ENCODE assay signal across 19 cellular contexts in genomic region chr20:8583209-8584106, GRCh38.
A peak's percentile ranks its signal among the peaks of the same experiment; 100 is the strongest.
DNase-seq lines count a peak whose midpoint lies in the region; ATAC-seq, FAIRE-seq and TF ChIP-seq lines count a peak whose summit lies in the region.
"Had no signal": no experiment of that assay in that cellular context is flagged by ENCODE, and none has a peak within 500 bp of the region (broad histone marks: within the 10 kb centered on the region; RNA-seq: fewer than 3 reads in every experiment).

No MANE protein-coding gene starts in this region.

- H3K4me2 ChIP-seq in IMR-90 (ENCODE audit: low read depth, low read length) (no peak overlapping the region), GM12878 (ENCODE audit: control insufficient read depth, insufficient read depth) (no peak overlapping the region)

- no peak overlapping the region for H4K91ac ChIP-seq in IMR-90 (ENCODE audit: insufficient read depth, low read depth, low read length)

- TF ChIP-seq POLR2A in IMR-90 (IDR thresholded peaks at IDR 0.05; ENCODE audit: low read depth, low read length) (no peak), GM12878 (IDR thresholded peaks at IDR 0.05; ENCODE audit: low read depth, low read length) (no peak), esophagus squamous epithelium (IDR thresholded peaks at IDR 0.05) (no peak)

- FAIRE-seq in GM12878 (lab: Jason Lieb, UNC) (no peak), GM19239 (lab: Jason Lieb, UNC) (no peak)
- FAIRE-seq: D721Med, endometrium had no signal

- no peak overlapping the region for H3K23ac ChIP-seq in IMR-90 (ENCODE audit: low read depth, low read length)

- no peak overlapping the region for H2AK9ac ChIP-seq in IMR-90 (replicated peaks; ENCODE audit: low read depth, low read length, poor library complexity)

- H3K27ac ChIP-seq in IMR-90 (ENCODE audit: insufficient read depth, low read length) (no peak overlapping the region), GM12878 (ENCODE audit: control insufficient read depth, insufficient read depth) (no peak overlapping the region), esophagus squamous epithelium (no peak overlapping the region)
- H3K27ac ChIP-seq: Peyer's patch had no signal

- H3K9me1 ChIP-seq in IMR-90 (ENCODE audit: insufficient read depth, low read length): no peaks in the 10 kb centered on the region

- no peak overlapping the region for H3K4ac ChIP-seq in IMR-90 (ENCODE audit: low read depth, low read length)

- H2AFZ ChIP-seq in IMR-90 (replicated peaks; ENCODE audit: low read length, poor library complexity) (no peak overlapping the region), GM12878 (ENCODE audit: control insufficient read depth, low read depth, low read length) (no peak overlapping the region)

- peak; percentile 17 for DNase-seq in IMR-90
- DNase-seq in GM12878 (ENCODE audit: low read depth, low spot score): no peak
- peak; percentile 81 for DNase-seq in iris pigment epithelial cell (ENCODE audit: low read depth)
- peak; percentile 36 for DNase-seq in skeletal muscle cell (ENCODE audit: low read depth)
- no peak for DNase-seq in esophagus squamous epithelium (lab: John Stamatoyannopoulos, UW)
- no peak for DNase-seq in T-helper 9 cell
- DNase-seq in GM19239 (ENCODE audit: insufficient read length, low spot score): no peak
- DNase-seq: activated CD4-positive, CD25-positive, alpha-beta regulatory T cell treated with anti-CD3 and anti-CD28 coated beads, Interleukin-2, amount 50 U/mL, for 72 hours; activated naive CD4-positive, alpha-beta T cell treated with anti-CD3 and anti-CD28 coated beads for 36 hours; AML-193; central memory CD4-positive, alpha-beta T cell; NCI-H1694 treated with DMSO at 0.1 percent for 48 hours; NCI-H510A treated with DMSO at 0.1 percent for 48 hours; Peyer's patch; stimulated activated CD4-positive, alpha-beta T cell treated with anti-CD3 and anti-CD28 coated beads, Interleukin-2, amount 100 ng/mL, for 48 hours; T-helper 1 cell had no signal

- TF ChIP-seq RAD21 in IMR-90 (IDR thresholded peaks at IDR 0.05; ENCODE audit: low read length) (no peak), GM12878 (IDR thresholded peaks at IDR 0.05; ENCODE audit: insufficient read depth, low read depth, low read length) (no peak)

- H3K18ac ChIP-seq in IMR-90 (ENCODE audit: low read depth, low read length): no peak overlapping the region

- no peak overlapping the region for H3K9ac ChIP-seq in IMR-90 (ENCODE audit: low read depth, low read length)
- no peak overlapping the region for H3K9ac ChIP-seq in GM12878 (ENCODE audit: control insufficient read depth, insufficient read depth, low read length)

- in situ Hi-C loops in IMR-90 (cut with MboI; ENCODE audit: low sequenced_read_pairs) (no loop called here), GM12878 (cut with MboI) (no loop called here)

- no peak overlapping the region for H3K14ac ChIP-seq in IMR-90 (replicated peaks; ENCODE audit: low read depth, low read length)

- H3K79me2 ChIP-seq in GM12878 (ENCODE audit: control insufficient read depth, insufficient read depth, low read length): no peaks in the 10 kb centered on the region

- SMC1A ChIA-PET in GM12878 (lab: Charles Lee; ENCODE audit: uncharacterized antibody, unreplicated experiment): no interaction called here

- CTCF ChIA-PET in IMR-90 (lab: Yijun Ruan, JAX) (no interaction called here), GM12878 (lab: Yijun Ruan, JAX) (no interaction called here)

- no peaks in the 10 kb centered on the region for H4K20me1 ChIP-seq in IMR-90 (ENCODE audit: insufficient read depth, low read length)
- H4K20me1 ChIP-seq in GM12878 (ENCODE audit: control insufficient read depth, insufficient read depth): no peaks in the 10 kb centered on the region

- BruUV-seq in IMR-90 (replicated peaks; lab: Mats Ljungman, UMichigan) (no TSS peak), GM12878 (replicated peaks; lab: Mats Ljungman, UMichigan) (no TSS peak)

- no peak overlapping the region for H2BK5ac ChIP-seq in IMR-90 (ENCODE audit: low read depth, low read length, poor library complexity, severe bottlenecking)

- H2AK5ac ChIP-seq in IMR-90 (ENCODE audit: low read depth, low read length): no peak overlapping the region

- intact Hi-C loops in IMR-90 (cut with micrococcal nuclease): no loop called here
- intact Hi-C loops in GM12878 (cut with micrococcal nuclease; ENCODE audit: unreplicated experiment): no loop called here
- intact Hi-C loops in esophagus squamous epithelium (cut with DNase I): no loop called here

- TF ChIP-seq CTCF in IMR-90 (conservative IDR thresholded peaks at IDR 0.05; ENCODE audit: low read depth, low read length) (no peak), GM12878 (IDR thresholded peaks at IDR 0.05 in 2 of 3, conservative IDR thresholded peaks at IDR 0.05 in 1 of 3; ENCODE audit: control insufficient read depth in 2 of 3, extremely low read depth in 1 of 3, insufficient read depth in 1 of 3, low read depth in 3 of 3, low read length in 3 of 3) (no peak), esophagus squamous epithelium (IDR thresholded peaks at IDR 0.05) (no peak)

- POLR2A ChIA-PET in IMR-90 (lab: Charles Lee; ENCODE audit: unreplicated experiment): no interaction called here
- POLR2A ChIA-PET in GM12878 (lab: Charles Lee): no interaction called here

- H3K9me3 ChIP-seq in IMR-90 (ENCODE audit: control insufficient read depth, insufficient read depth, low read length) (no peaks in the 10 kb centered on the region), GM12878 (replicated peaks; ENCODE audit: control insufficient read depth, insufficient read depth, low read length) (no peaks in the 10 kb centered on the region), esophagus squamous epithelium (no peaks in the 10 kb centered on the region)
- H3K9me3 ChIP-seq: Peyer's patch had no signal

- no peak overlapping the region for H2BK15ac ChIP-seq in IMR-90 (ENCODE audit: low read depth, low read length)

- H3K27me3 ChIP-seq in IMR-90 (ENCODE audit: control insufficient read depth, insufficient read depth, low read length): no peaks in the 10 kb centered on the region
- no peaks in the 10 kb centered on the region; a peak in 1 of 4 replicates for H3K27me3 ChIP-seq in GM12878 (replicated peaks in 1 of 2; ENCODE audit: control insufficient read depth in 2 of 2, insufficient read depth in 2 of 2, low read length in 1 of 2)
- no peaks in the 10 kb centered on the region for H3K27me3 ChIP-seq in esophagus squamous epithelium
- H3K27me3 ChIP-seq: Peyer's patch had no signal

- no peak overlapping the region for H4K8ac ChIP-seq in IMR-90 (ENCODE audit: low read depth in 2 of 2, low read length in 2 of 2)

- no peak overlapping the region for H3K4me3 ChIP-seq in IMR-90 (ENCODE audit: insufficient read depth, low read depth, low read length)
- H3K4me3 ChIP-seq in GM12878: no peak overlapping the region
- H3K4me3 ChIP-seq in skeletal muscle cell (ENCODE audit: low read depth, low read length): no peak overlapping the region
- H3K4me3 ChIP-seq in esophagus squamous epithelium: no peak overlapping the region
- H3K4me3 ChIP-seq: Peyer's patch had no signal

- H2BK120ac ChIP-seq in IMR-90 (ENCODE audit: low read depth, low read length): no peak overlapping the region

- ATAC-seq in IMR-90 (ENCODE audit: low read depth) (no peak), GM12878 (peak; percentile 22; the same call in 1 of the 3 replicates)
- ATAC-seq in activated CD4-positive, CD25-positive, alpha-beta regulatory T cell treated with anti-CD3 and anti-CD28 coated beads, Interleukin-2, amount 50 U/mL, for 24 hours: no peak

- H3K56ac ChIP-seq in IMR-90 (ENCODE audit: extremely low read depth, insufficient read depth, low read length): no peak overlapping the region

- H3K36me3 ChIP-seq in IMR-90 (ENCODE audit: control insufficient read depth, insufficient read depth, low read length) (no peaks in the 10 kb centered on the region), GM12878 (ENCODE audit: control insufficient read depth in 2 of 2, insufficient read depth in 2 of 2, low read length in 1 of 2) (no peaks in the 10 kb centered on the region), esophagus squamous epithelium (no peaks in the 10 kb centered on the region)
- H3K36me3 ChIP-seq: Peyer's patch had no signal

- no peak for TF ChIP-seq EP300 in GM12878 (IDR thresholded peaks at IDR 0.05; ENCODE audit: borderline replicate concordance in 1 of 2, control insufficient read depth in 1 of 2, low read depth in 2 of 2, low read length in 2 of 2)

- RAD21 ChIA-PET in GM12878 (lab: Charles Lee; ENCODE audit: unreplicated experiment): no interaction called here

- no peaks in the 10 kb centered on the region for H3K79me1 ChIP-seq in IMR-90 (ENCODE audit: low read depth in 1 of 2, low read length in 2 of 2)

- no CpG with 5 or more reads among the region's 9 CpGs for WGBS in IMR-90 (ENCODE audit: extremely low coverage in 2 of 2, insufficient read length in 1 of 2), 2 experiments
- whole genome bisulfite sequencing in GM12878 (ENCODE audit: insufficient coverage, insufficient replicate concordance, low lambda C conversion rate, missing lambda C conversion rate): 18% methylated on average over 9 of the region's 9 CpGs
- WGBS in esophagus squamous epithelium, 2 donors: 77 to 83% methylated on average over 9 of the region's 9 CpGs

- no peak overlapping the region for H2BK20ac ChIP-seq in IMR-90 (ENCODE audit: low read depth, low read length)

- dilution Hi-C loops in IMR-90 (cut with HindIII; ENCODE audit: low sequenced_read_pairs, unreplicated experiment): no loop called here

- H4K5ac ChIP-seq in IMR-90 (ENCODE audit: low read depth, low read length): no peak overlapping the region

- H3K4me1 ChIP-seq in IMR-90 (ENCODE audit: control insufficient read depth, insufficient read depth, low read length) (no peaks in the 10 kb centered on the region), GM12878 (ENCODE audit: control insufficient read depth, insufficient read depth, low read length) (no peaks in the 10 kb centered on the region), esophagus squamous epithelium (no peaks in the 10 kb centered on the region)
- H3K4me1 ChIP-seq: Peyer's patch had no signal

TF ChIP-seq in IMR-90, 13 proteins besides CTCF, POLR2A, EP300 and RAD21 (continues in another document):
- TF ChIP-seq RFX5 (IDR thresholded peaks at IDR 0.05; ENCODE audit: low read depth, low read length): no peak

TF ChIP-seq in GM12878, 131 proteins besides CTCF, POLR2A, EP300 and RAD21:
- TF ChIP-seq ASH2L (IDR thresholded peaks at IDR 0.05; ENCODE audit: borderline replicate concordance, low read depth): no peak
- TF ChIP-seq ZNF24 (IDR thresholded peaks at IDR 0.05): peak; percentile 77
- TF ChIP-seq IKZF1 (conservative IDR thresholded peaks at IDR 0.05): no peak
- TF ChIP-seq USF2 (IDR thresholded peaks at IDR 0.05; ENCODE audit: borderline replicate concordance, low read depth, low read length): no peak
- TF ChIP-seq SREBF1 (IDR thresholded peaks at IDR 0.05; ENCODE audit: low read length): no peak
- no peak for TF ChIP-seq SMAD1 (IDR thresholded peaks at IDR 0.05; ENCODE audit: low read depth, partially characterized antibody)

Comparison
In these comparisons a context has a peak if more than half of its experiments do, and no peak if none do; other contexts are left out.
1. DNase-seq: peak in IMR-90 (single experiment), iris pigment epithelial cell (single experiment) and skeletal muscle cell (single experiment); none in GM12878 (single experiment), esophagus squamous epithelium (single experiment), T-helper 9 cell (single experiment) and GM19239 (single experiment).